2 cellular contexts compared by ENCODE assay signal in the genomic region with DNA sequence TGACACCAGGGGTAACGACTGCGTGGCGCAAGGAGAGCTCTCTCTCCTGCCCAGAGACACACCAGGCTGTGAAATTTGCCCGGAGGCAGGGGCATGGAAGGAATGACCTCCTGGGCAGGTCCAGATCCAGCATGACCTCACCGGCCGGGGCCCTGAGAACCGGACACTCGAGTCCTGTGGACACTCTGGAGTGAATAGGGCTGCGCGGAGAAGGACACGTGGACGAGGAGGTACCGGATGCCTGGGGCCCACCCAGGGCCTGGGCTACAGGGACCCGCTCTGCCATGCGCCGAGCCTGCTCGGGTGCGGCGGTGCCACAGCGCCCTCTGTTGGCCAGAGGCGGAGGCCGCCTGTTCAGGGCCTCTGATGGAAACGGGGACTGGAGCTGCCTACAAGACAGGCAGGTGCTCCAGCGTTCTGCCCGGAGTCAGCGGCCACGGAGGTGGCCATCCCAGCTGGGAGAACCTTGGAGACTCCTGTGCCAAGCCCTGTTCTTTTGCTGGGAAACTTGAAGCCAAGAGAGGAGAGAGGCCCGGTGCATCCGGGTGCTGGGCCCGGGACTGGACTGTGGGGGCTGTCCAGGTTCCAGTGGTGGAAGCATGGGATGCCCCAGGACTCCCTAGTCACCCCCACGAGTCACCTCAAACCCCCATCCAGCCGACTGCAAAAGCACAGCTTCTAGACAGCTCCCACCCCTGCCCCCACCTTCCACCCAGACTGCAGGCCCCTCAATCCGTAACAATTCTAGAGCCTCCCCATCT.
TF ChIP-seq lines count a peak whose summit lies in the region.

No MANE protein-coding gene starts in this region.

TF ChIP-seq in GM23338, 12 proteins besides CTCF, POLR2A, EP300 and RAD21 (continued from another document):
- TF ChIP-seq, protein P1, sequence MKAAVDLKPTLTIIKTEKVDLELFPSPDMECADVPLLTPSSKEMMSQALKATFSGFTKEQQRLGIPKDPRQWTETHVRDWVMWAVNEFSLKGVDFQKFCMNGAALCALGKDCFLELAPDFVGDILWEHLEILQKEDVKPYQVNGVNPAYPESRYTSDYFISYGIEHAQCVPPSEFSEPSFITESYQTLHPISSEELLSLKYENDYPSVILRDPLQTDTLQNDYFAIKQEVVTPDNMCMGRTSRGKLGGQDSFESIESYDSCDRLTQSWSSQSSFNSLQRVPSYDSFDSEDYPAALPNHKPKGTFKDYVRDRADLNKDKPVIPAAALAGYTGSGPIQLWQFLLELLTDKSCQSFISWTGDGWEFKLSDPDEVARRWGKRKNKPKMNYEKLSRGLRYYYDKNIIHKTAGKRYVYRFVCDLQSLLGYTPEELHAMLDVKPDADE (IDR thresholded peaks at IDR 0.05), result 0 out of 2 replicates have a peak, but pooled peaks have one; percentile 15
- no peak for TF ChIP-seq STAT1 (IDR thresholded peaks at IDR 0.05; ENCODE audit: unreplicated experiment)

TF ChIP-seq in K562, 482 proteins besides CTCF, POLR2A, EP300 and RAD21 (continued from another document and continues in another):
- peak; percentile 43; the same call in 1 of the 2 replicates for TF ChIP-seq TCF7 (IDR thresholded peaks at IDR 0.05; ENCODE audit: borderline replicate concordance)
- peak; percentile 79 for TF ChIP-seq RB1 (IDR thresholded peaks at IDR 0.05; ENCODE audit: low read depth)
- TF ChIP-seq SRSF7 (optimal IDR thresholded peaks at IDR 0.05; ENCODE audit: low read depth, low read length), result no peak
- TF ChIP-seq BCL6 (CRISPR knock-in tag; IDR thresholded peaks at IDR 0.05), result no peak
- no peak for TF ChIP-seq ARNT (IDR thresholded peaks at IDR 0.05)
- no peak for TF ChIP-seq KLF10 (CRISPR knock-in tag; IDR thresholded peaks at IDR 0.05)
- TF ChIP-seq, protein P2, sequence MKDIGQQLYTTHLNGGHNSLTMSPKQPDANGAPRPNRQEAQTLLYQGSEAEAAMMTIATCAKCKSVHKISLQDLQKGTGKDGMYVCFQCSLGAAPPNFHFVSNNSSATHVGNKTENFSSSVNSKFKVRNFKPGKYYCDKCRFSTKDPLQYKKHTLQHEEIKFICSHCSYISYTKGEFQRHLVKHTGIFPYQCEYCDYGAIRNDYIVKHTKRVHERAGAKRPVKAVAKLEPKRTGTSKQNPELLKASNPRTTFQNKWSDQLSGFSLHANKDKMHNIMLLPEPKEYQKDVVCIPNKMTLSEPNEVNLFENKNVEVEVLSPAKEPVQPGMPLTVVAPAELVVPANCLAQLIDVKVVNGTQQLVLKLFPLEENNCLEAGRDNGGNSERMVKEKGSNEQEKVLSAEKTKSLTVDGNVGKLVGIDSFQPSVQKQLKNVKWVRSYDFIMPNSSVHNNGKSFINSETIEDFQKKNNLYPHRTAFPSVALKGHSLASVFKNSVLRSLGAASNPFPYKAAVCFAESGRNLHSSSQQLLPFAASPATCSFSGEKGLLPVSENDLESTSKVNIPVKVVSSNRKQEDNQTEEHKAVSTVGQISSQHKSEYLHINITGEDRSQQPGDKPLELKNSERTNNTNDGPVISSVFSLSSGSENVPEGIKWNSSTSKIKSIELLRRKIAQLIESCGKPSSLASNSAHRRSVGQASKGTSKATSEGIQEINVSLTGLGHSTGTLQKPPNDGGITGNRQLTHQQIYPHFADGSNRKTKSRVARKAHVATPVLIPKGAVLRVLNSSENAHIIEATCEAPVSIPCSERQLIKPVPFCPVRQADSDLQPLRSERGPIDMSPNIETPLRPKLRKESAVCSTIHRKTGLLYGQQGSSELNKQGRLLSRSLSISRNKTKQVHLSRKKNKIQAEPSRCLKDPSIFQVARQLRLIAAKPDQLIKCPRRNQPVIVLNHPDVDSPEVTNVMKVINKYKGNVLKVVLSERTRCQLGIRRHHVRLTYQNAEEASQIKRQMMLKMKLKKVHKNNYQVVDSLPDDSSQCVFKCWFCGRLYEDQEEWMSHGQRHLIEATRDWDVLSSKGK (CRISPR knock-in tag; IDR thresholded peaks at IDR 0.05), result no peak
- TF ChIP-seq NR2F6 (CRISPR knock-in tag; IDR thresholded peaks at IDR 0.05), result no peak
- peak; percentile 61 for TF ChIP-seq ZBTB7A (IDR thresholded peaks at IDR 0.05; ENCODE audit: borderline replicate concordance, control insufficient read depth, low read depth, low read length)
- TF ChIP-seq MIER1 (IDR thresholded peaks at IDR 0.05; ENCODE audit: low read depth), result no peak
- TF ChIP-seq SP1 (CRISPR knock-in tag; IDR thresholded peaks at IDR 0.05), result no peak
- no peak for TF ChIP-seq RAD51 (IDR thresholded peaks at IDR 0.05; ENCODE audit: borderline replicate concordance, low read depth)
- peak; percentile 45 for TF ChIP-seq ETV1 (tag; conservative IDR thresholded peaks at IDR 0.05; ENCODE audit: low read depth)
- TF ChIP-seq TEAD4 (IDR thresholded peaks at IDR 0.05; ENCODE audit: low read length), result no peak
- no peak for TF ChIP-seq TEAD4 (CRISPR knock-in tag; IDR thresholded peaks at IDR 0.05; ENCODE audit: borderline replicate concordance)
- TF ChIP-seq, protein P3, sequence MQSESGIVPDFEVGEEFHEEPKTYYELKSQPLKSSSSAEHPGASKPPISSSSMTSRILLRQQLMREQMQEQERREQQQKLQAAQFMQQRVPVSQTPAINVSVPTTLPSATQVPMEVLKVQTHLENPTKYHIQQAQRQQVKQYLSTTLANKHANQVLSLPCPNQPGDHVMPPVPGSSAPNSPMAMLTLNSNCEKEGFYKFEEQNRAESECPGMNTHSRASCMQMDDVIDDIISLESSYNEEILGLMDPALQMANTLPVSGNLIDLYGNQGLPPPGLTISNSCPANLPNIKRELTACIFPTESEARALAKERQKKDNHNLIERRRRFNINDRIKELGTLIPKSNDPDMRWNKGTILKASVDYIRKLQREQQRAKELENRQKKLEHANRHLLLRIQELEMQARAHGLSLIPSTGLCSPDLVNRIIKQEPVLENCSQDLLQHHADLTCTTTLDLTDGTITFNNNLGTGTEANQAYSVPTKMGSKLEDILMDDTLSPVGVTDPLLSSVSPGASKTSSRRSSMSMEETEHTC (IDR thresholded peaks at IDR 0.05), result no peak
- no peak for TF ChIP-seq SNRNP70 (optimal IDR thresholded peaks at IDR 0.05; ENCODE audit: low read depth, low read length)
- TF ChIP-seq, protein P4, sequence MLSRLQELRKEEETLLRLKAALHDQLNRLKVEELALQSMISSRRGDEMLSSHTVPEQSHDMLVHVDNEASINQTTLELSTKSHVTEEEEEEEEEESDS (CRISPR knock-in tag; IDR thresholded peaks at IDR 0.05), result no peak
- TF ChIP-seq STAG1 (CRISPR knock-in tag; IDR thresholded peaks at IDR 0.05; ENCODE audit: borderline replicate concordance), result peak; percentile 95
- no peak for TF ChIP-seq TGIF2 (CRISPR knock-in tag; IDR thresholded peaks at IDR 0.05)
- TF ChIP-seq KLF6 (CRISPR knock-in tag; IDR thresholded peaks at IDR 0.05; ENCODE audit: borderline replicate concordance), result no peak
- TF ChIP-seq, protein P5, sequence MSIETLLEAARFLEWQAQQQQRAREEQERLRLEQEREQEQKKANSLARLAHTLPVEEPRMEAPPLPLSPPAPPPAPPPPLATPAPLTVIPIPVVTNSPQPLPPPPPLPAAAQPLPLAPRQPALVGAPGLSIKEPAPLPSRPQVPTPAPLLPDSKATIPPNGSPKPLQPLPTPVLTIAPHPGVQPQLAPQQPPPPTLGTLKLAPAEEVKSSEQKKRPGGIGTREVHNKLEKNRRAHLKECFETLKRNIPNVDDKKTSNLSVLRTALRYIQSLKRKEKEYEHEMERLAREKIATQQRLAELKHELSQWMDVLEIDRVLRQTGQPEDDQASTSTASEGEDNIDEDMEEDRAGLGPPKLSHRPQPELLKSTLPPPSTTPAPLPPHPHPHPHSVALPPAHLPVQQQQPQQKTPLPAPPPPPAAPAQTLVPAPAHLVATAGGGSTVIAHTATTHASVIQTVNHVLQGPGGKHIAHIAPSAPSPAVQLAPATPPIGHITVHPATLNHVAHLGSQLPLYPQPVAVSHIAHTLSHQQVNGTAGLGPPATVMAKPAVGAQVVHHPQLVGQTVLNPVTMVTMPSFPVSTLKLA (conservative IDR thresholded peaks at IDR 0.05), result peak in 1 of 2 experiments; percentile 53; a peak in 2 of 4 replicates
- TF ChIP-seq ZNF57 (CRISPR knock-in tag; IDR thresholded peaks at IDR 0.05), result no peak
- peak in 1 of 2 experiments; percentile 36; a peak in 1 of 4 replicates for TF ChIP-seq HDAC1 (IDR thresholded peaks at IDR 0.05)
- TF ChIP-seq NR2C2 (CRISPR knock-in tag; IDR thresholded peaks at IDR 0.05), result peak; percentile 94
- peak; percentile 90 for TF ChIP-seq NR2C2 (tag; IDR thresholded peaks at IDR 0.05)
- no peak for TF ChIP-seq DNMT1 (IDR thresholded peaks at IDR 0.05)
- 0 out of 2 replicates have a peak, but pooled peaks have one; percentile 43 for TF ChIP-seq CC2D1A (IDR thresholded peaks at IDR 0.05)
- TF ChIP-seq PTBP1 (IDR thresholded peaks at IDR 0.05; ENCODE audit: low read depth, low read length), result no peak
- TF ChIP-seq RCOR1 (IDR thresholded peaks at IDR 0.05; ENCODE audit: borderline replicate concordance in 1 of 2, low read depth in 2 of 2, low read length in 2 of 2), result peak in 1 of 2 experiments; percentile 16; a peak in 1 of 4 replicates
- no peak for TF ChIP-seq ATF1 (CRISPR knock-in tag; IDR thresholded peaks at IDR 0.05)
- TF ChIP-seq ATF1 (tag; IDR thresholded peaks at IDR 0.05), result no peak
- TF ChIP-seq HIVEP1 (CRISPR knock-in tag; IDR thresholded peaks at IDR 0.05), result no peak
- TF ChIP-seq, protein P6, sequence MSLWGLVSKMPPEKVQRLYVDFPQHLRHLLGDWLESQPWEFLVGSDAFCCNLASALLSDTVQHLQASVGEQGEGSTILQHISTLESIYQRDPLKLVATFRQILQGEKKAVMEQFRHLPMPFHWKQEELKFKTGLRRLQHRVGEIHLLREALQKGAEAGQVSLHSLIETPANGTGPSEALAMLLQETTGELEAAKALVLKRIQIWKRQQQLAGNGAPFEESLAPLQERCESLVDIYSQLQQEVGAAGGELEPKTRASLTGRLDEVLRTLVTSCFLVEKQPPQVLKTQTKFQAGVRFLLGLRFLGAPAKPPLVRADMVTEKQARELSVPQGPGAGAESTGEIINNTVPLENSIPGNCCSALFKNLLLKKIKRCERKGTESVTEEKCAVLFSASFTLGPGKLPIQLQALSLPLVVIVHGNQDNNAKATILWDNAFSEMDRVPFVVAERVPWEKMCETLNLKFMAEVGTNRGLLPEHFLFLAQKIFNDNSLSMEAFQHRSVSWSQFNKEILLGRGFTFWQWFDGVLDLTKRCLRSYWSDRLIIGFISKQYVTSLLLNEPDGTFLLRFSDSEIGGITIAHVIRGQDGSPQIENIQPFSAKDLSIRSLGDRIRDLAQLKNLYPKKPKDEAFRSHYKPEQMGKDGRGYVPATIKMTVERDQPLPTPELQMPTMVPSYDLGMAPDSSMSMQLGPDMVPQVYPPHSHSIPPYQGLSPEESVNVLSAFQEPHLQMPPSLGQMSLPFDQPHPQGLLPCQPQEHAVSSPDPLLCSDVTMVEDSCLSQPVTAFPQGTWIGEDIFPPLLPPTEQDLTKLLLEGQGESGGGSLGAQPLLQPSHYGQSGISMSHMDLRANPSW (CRISPR knock-in tag; IDR thresholded peaks at IDR 0.05), result no peak
- TF ChIP-seq POLR3G (IDR thresholded peaks at IDR 0.05; ENCODE audit: extremely low read depth, insufficient read length, insufficient replicate concordance), result no peak
- TF ChIP-seq NONO (IDR thresholded peaks at IDR 0.05; ENCODE audit: low read depth in 2 of 2, low read length in 1 of 2), result peak in 1 of 2 experiments; percentile 40; a peak in 1 of 4 replicates
- no peak for TF ChIP-seq TCF7L2 (IDR thresholded peaks at IDR 0.05; ENCODE audit: low read depth, low read length)
- TF ChIP-seq, protein P7, sequence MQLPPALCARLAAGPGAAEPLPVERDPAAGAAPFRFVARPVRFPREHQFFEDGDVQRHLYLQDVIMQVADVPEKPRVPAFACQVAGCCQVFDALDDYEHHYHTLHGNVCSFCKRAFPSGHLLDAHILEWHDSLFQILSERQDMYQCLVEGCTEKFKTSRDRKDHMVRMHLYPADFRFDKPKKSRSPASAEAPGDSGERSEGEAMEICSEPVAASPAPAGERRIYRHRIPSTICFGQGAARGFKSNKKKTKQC (CRISPR knock-in tag; IDR thresholded peaks at IDR 0.05), result peak; percentile 79; the same call in 1 of the 2 replicates
- TF ChIP-seq, protein P8, sequence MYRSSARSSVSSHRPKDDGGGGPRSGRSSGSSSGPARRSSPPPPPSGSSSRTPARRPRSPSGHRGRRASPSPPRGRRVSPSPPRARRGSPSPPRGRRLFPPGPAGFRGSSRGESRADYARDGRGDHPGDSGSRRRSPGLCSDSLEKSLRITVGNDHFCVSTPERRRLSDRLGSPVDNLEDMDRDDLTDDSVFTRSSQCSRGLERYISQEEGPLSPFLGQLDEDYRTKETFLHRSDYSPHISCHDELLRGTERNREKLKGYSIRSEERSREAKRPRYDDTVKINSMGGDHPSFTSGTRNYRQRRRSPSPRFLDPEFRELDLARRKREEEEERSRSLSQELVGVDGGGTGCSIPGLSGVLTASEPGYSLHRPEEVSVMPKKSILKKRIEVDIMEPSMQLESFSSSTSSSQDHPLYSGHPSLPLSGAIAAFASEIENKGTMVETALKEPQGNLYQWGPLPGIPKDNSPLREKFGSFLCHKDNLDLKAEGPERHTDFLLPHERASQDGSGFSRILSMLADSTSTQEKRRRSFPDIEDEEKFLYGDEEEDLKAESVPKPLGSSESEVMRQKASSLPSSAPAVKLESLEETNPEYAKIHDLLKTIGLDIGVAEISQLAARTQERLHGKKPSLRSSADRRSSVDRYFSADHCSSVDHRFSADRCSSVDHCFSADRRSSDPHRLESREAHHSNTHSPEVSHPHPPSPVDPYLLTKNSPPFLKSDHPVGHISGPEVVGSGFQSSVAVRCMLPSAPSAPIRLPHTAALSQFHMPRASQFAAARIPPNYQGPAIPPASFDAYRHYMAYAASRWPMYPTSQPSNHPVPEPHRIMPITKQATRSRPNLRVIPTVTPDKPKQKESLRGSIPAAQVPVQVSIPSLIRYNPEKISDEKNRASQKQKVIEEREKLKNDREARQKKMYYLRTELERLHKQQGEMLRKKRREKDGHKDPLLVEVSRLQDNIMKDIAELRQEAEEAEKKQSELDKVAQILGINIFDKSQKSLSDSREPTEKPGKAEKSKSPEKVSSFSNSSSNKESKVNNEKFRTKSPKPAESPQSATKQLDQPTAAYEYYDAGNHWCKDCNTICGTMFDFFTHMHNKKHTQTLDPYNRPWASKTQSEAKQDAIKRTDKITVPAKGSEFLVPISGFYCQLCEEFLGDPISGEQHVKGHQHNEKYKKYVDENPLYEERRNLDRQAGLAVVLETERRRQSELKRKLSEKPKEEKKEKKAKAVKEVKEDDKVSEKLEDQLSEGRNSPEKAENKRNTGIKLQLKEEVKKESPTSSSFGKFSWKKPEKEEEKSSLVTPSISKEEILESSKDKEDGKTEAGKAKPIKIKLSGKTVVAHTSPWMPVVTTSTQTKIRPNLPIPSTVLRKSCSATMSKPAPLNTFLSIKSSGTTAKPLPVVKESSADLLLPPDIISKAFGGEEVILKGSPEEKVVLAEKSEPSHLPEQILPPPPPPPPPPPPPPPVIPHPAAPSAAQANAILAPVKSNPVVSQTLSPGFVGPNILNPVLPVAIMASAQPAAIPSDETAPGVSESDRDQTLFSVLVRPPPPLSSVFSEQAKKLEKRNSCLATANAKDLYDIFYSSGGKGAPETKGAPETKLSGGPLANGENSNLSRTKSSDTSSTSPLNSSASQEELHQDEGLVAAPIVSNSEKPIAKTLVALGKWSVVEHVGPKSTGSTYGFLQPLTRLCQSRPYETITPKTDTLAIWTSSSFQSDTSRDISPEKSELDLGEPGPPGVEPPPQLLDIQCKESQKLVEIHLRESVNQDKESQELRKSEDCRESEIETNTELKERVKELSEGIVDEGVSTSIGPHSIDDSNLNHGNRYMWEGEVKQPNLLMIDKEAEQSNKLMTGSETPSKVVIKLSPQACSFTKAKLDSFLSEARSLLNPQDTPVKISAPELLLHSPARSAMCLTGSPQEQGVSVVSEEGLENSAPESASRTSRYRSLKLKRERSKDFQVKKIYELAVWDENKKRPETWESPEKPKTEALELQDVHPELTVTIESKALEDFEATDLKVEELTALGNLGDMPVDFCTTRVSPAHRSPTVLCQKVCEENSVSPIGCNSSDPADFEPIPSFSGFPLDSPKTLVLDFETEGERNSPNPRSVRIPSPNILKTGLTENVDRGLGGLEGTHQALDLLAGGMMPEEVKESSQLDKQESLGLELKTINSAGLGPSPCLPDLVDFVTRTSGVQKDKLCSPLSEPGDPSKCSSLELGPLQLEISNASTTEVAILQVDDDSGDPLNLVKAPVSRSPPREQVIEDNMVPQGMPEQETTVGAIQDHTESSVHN (IDR thresholded peaks at IDR 0.05; ENCODE audit: borderline replicate concordance in 1 of 2, low read depth in 1 of 2), result no peak
